13 cellular contexts compared by ENCODE assay signal in genomic region chr15:63509056-63509696, GRCh38. TPM values are rescaled to one million over a fixed set of nuclear protein-coding genes. Genes with fewer than 3 reads are reported as not detected.
A peak's percentile ranks its signal among the peaks of the same experiment; 100 is the strongest.
DNase-seq lines count a peak whose midpoint lies in the region; ATAC-seq and TF ChIP-seq lines count a peak whose summit lies in the region.
"Had no signal": no experiment of that assay in that cellular context is flagged by ENCODE, and none has a peak within 500 bp of the region (broad histone marks: within the 10 kb centered on the region; RNA-seq: fewer than 3 reads in every experiment).

No MANE protein-coding gene starts in this region.

- peaks cover 73% of the 10 kb centered on the region for H3K4me1 Mint-ChIP-seq in HFFc6 (ENCODE audit: low read depth)
- peaks cover 50% of the 10 kb centered on the region for H3K4me1 Mint-ChIP-seq in activated naive CD8-positive, alpha-beta T cell treated with anti-CD3 and anti-CD28 coated beads, Interleukin-2, amount 10 ng/mL, durations not matched to agents 7 days and 5 days
- peaks cover 52 to 77% (median 75%) of the 10 kb centered on the region in 7 donors for H3K4me1 Mint-ChIP-seq in naive thymus-derived CD4-positive, alpha-beta T cell

- intact Hi-C loops in naive thymus-derived CD4-positive, alpha-beta T cell (cut with micrococcal nuclease), result loop anchor here in 1 of 2 donors (2.0 to 10.0 kb wide), 4 partner anchors 14 to 462 kb away; partner anchors contain the start of gene HERC1

- no peak for ATAC-seq in activated naive CD8-positive, alpha-beta T cell treated with anti-CD3 and anti-CD28 coated beads, Interleukin-2, amount 10 ng/mL, durations not matched to agents 7 days and 5 days (ENCODE audit: low read depth)
- no peak for ATAC-seq in naive thymus-derived CD4-positive, alpha-beta T cell
- no peak for ATAC-seq in HG03159 (IDR thresholded peaks at IDR 0.05; ENCODE audit: unreplicated experiment)
- ATAC-seq: WTC11 had no signal

- H3K4me2 ChIP-seq in BLaER1 treated with 17β-estradiol and CSF1 and Interleukin-3, amounts not matched to agents 10 nM and 100 nM, result peak overlapping the region; percentile 82 to 97 (median 90)

- H3K9me3 ChIP-seq in BLaER1 treated with 17β-estradiol and CSF1 and Interleukin-3, amounts not matched to agents 10 nM and 100 nM (replicated peaks in 1 of 11), result no peaks in the 10 kb centered on the region
- no peaks in the 10 kb centered on the region for H3K9me3 ChIP-seq in naive thymus-derived CD4-positive, alpha-beta T cell (ENCODE audit: control insufficient read depth in 2 of 3, low read length in 3 of 3)

- peaks cover 60 to 83% (median 76%) of the 10 kb centered on the region in 10 experiments for H3K4me1 ChIP-seq in BLaER1 treated with 17β-estradiol and CSF1 and Interleukin-3, amounts not matched to agents 10 nM and 100 nM
- peaks cover 47 to 68% of the 10 kb centered on the region in 2 donors for H3K4me1 ChIP-seq in naive thymus-derived CD4-positive, alpha-beta T cell (ENCODE audit: control insufficient read depth in 2 of 2, insufficient read depth in 2 of 2, low read length in 2 of 2)

- H3K9ac ChIP-seq in BLaER1 treated with 17β-estradiol and CSF1 and Interleukin-3, amounts not matched to agents 10 nM and 100 nM, result peak overlapping the region in 5 of 11 experiments; percentile 0 to 100 (median 14); a peak in 5 of 22 replicates

- no peaks in the 10 kb centered on the region for H3K36me3 Mint-ChIP-seq in HFFc6 (ENCODE audit: low read depth)
- peaks cover 2% of the 10 kb centered on the region for H3K36me3 Mint-ChIP-seq in activated naive CD8-positive, alpha-beta T cell treated with anti-CD3 and anti-CD28 coated beads, Interleukin-2, amount 10 ng/mL, durations not matched to agents 7 days and 5 days
- H3K36me3 Mint-ChIP-seq in naive thymus-derived CD4-positive, alpha-beta T cell, result peaks cover 0 to 6% (median 0%) of the 10 kb centered on the region in 5 donors
- H3K36me3 Mint-ChIP-seq: WTC11 had no signal

- peak overlapping the region; percentile 82 for H3K4me3 Mint-ChIP-seq in HFFc6
- H3K4me3 Mint-ChIP-seq in activated naive CD8-positive, alpha-beta T cell treated with anti-CD3 and anti-CD28 coated beads, Interleukin-2, amount 10 ng/mL, durations not matched to agents 7 days and 5 days, result peak overlapping the region; percentile 7
- H3K4me3 Mint-ChIP-seq in naive thymus-derived CD4-positive, alpha-beta T cell, result peak overlapping the region in 9 of 10 donors; percentile 14 to 98 (median 82)
- H3K4me3 Mint-ChIP-seq: WTC11 had no signal

- H3K27me3 ChIP-seq in BLaER1 treated with 17β-estradiol and CSF1 and Interleukin-3, amounts not matched to agents 10 nM and 100 nM, result no peaks in the 10 kb centered on the region
- no peaks in the 10 kb centered on the region for H3K27me3 ChIP-seq in naive thymus-derived CD4-positive, alpha-beta T cell (ENCODE audit: control insufficient read depth in 2 of 2, insufficient read depth in 2 of 2, low read length in 2 of 2)

- H3K27me3 Mint-ChIP-seq in HFFc6 (ENCODE audit: insufficient read depth), result no peaks in the 10 kb centered on the region
- H3K27me3 Mint-ChIP-seq in activated naive CD8-positive, alpha-beta T cell treated with anti-CD3 and anti-CD28 coated beads, Interleukin-2, amount 10 ng/mL, durations not matched to agents 7 days and 5 days, result no peaks in the 10 kb centered on the region
- no peaks in the 10 kb centered on the region for H3K27me3 Mint-ChIP-seq in naive thymus-derived CD4-positive, alpha-beta T cell
- H3K27me3 Mint-ChIP-seq: progenitor cell of endocrine pancreas had no signal

- peaks cover 0 to 14% (median 4%) of the 10 kb centered on the region in 11 experiments; a peak in 7 of 22 replicates for H3K36me3 ChIP-seq in BLaER1 treated with 17β-estradiol and CSF1 and Interleukin-3, amounts not matched to agents 10 nM and 100 nM
- peaks cover 0 to 3% (median 0%) of the 10 kb centered on the region in 3 experiments for H3K36me3 ChIP-seq in naive thymus-derived CD4-positive, alpha-beta T cell (ENCODE audit: control insufficient read depth in 2 of 3, insufficient read depth in 3 of 3, low read length in 3 of 3)

- DNase-seq in HFFc6 (no peak), DMS79 (lab: John Stamatoyannopoulos, UW) (no peak), LoVo (ENCODE audit: low spot score) (no peak), NOMO-1 treated with DMSO at 0.1 percent for 48 hours (lab: John Stamatoyannopoulos, UW; ENCODE audit: unreplicated experiment) (no peak)
- no peak for DNase-seq in activated naive CD8-positive, alpha-beta T cell treated with anti-CD3 and anti-CD28 coated beads, Interleukin-2, amount 10 ng/mL, durations not matched to agents 7 days and 5 days
- DNase-seq in naive thymus-derived CD4-positive, alpha-beta T cell, result no peak
- DNase-seq: midbrain; NCI-H510A treated with DMSO at 0.1 percent for 48 hours; stimulated activated naive CD4-positive, alpha-beta T cell had no signal

- TF ChIP-seq CTCF in HFFc6 (IDR thresholded peaks at IDR 0.05), result no peak

- peak overlapping the region in 3 of 11 experiments; percentile 24 to 42 (median 40); a peak in 4 of 22 replicates for H3K27ac ChIP-seq in BLaER1 treated with 17β-estradiol and CSF1 and Interleukin-3, amounts not matched to agents 10 nM and 100 nM
- H3K27ac ChIP-seq in naive thymus-derived CD4-positive, alpha-beta T cell (ENCODE audit: low read depth, low read length), result peak overlapping the region; percentile 97

- CTCF ChIA-PET in naive thymus-derived CD4-positive, alpha-beta T cell (lab: Charles Lee), result interaction anchor here (0.7 to 5.5 kb wide), 9 partner anchors 12 to 316 kb away, joined by 3 to 41 read pairs (median 3); no protein-coding TSS in a partner anchor

- POLR2A ChIA-PET in activated naive CD8-positive, alpha-beta T cell treated with anti-CD3 and anti-CD28 coated beads, Interleukin-2, amount 10 ng/mL, durations not matched to agents 7 days and 5 days (lab: Charles Lee), result interaction anchor here (1.3 kb wide), 1 partner anchor 22 kb away, joined by 3 read pairs; no protein-coding TSS in a partner anchor
- POLR2A ChIA-PET in naive thymus-derived CD4-positive, alpha-beta T cell (lab: Charles Lee), result interaction anchor here (0.6 to 8.8 kb wide), 11 partner anchors 12 to 93 kb away, joined by 3 to 392 read pairs (median 5); no protein-coding TSS in a partner anchor

- peaks cover 83 to 97% (median 86%) of the 10 kb centered on the region in 11 experiments for H4K20me1 ChIP-seq in BLaER1 treated with 17β-estradiol and CSF1 and Interleukin-3, amounts not matched to agents 10 nM and 100 nM

- peak overlapping the region; percentile 76 for H3K27ac Mint-ChIP-seq in HFFc6
- H3K27ac Mint-ChIP-seq in activated naive CD8-positive, alpha-beta T cell treated with anti-CD3 and anti-CD28 coated beads, Interleukin-2, amount 10 ng/mL, durations not matched to agents 7 days and 5 days, result no peak overlapping the region
- peak overlapping the region in 8 of 9 donors; percentile 17 to 97 (median 86) for H3K27ac Mint-ChIP-seq in naive thymus-derived CD4-positive, alpha-beta T cell
- H3K27ac Mint-ChIP-seq: progenitor cell of endocrine pancreas, WTC11 had no signal

- H3K4me3 ChIP-seq in BLaER1 treated with 17β-estradiol and CSF1 and Interleukin-3, amounts not matched to agents 10 nM and 100 nM, result peak overlapping the region in 2 of 10 experiments; percentile 96 to 97; a peak in 4 of 20 replicates
- no peak overlapping the region for H3K4me3 ChIP-seq in naive thymus-derived CD4-positive, alpha-beta T cell (ENCODE audit: low read length)

- H3K9me3 Mint-ChIP-seq in HFFc6, result no peaks in the 10 kb centered on the region
- H3K9me3 Mint-ChIP-seq in activated naive CD8-positive, alpha-beta T cell treated with anti-CD3 and anti-CD28 coated beads, Interleukin-2, amount 10 ng/mL, durations not matched to agents 7 days and 5 days, result no peaks in the 10 kb centered on the region
- no peaks in the 10 kb centered on the region for H3K9me3 Mint-ChIP-seq in naive thymus-derived CD4-positive, alpha-beta T cell
- H3K9me3 Mint-ChIP-seq: WTC11 had no signal

RNA-seq across cellular contexts. Expression of gene USP3, which starts 4.8 kb away (rescaled TPM):
- 10 to 100 TPM; 16.8 to 26.2 (median 23.1) TPM for total RNA-seq in HFFc6 (2021; fragmentation: NEBNext Ultra II Directional; extraction: Animal tissue kit (Norgen Biotek cat#: 25700))
- total RNA-seq in activated naive CD8-positive, alpha-beta T cell treated with anti-CD3 and anti-CD28 coated beads, Interleukin-2, amount 10 ng/mL, durations not matched to agents 7 days and 5 days, result 10 to 100 TPM; 75.6 to 83.1 TPM
- 100 to 1,000 TPM in 4 of 5 experiments, 10 to 100 TPM in 1; 64.2 to 288 (median 155) TPM for total RNA-seq in naive thymus-derived CD4-positive, alpha-beta T cell
- polyA plus RNA-seq in naive thymus-derived CD4-positive, alpha-beta T cell, result 10 to 100 TPM; 53.3 to 62.8 TPM

Comparison
In these comparisons a context has a peak if more than half of its experiments do, and no peak if none do; other contexts are left out.
1. H3K4me3 Mint-ChIP-seq: peak in every context shown above with its lines; median percentile 82 in HFFc6; 82 in naive thymus-derived CD4-positive, alpha-beta T cell; 7 in activated naive CD8-positive, alpha-beta T cell treated with anti-CD3 and anti-CD28 coated beads, Interleukin-2, amount 10 ng/mL, durations not matched to agents 7 days and 5 days.